In the genomic region with DNA sequence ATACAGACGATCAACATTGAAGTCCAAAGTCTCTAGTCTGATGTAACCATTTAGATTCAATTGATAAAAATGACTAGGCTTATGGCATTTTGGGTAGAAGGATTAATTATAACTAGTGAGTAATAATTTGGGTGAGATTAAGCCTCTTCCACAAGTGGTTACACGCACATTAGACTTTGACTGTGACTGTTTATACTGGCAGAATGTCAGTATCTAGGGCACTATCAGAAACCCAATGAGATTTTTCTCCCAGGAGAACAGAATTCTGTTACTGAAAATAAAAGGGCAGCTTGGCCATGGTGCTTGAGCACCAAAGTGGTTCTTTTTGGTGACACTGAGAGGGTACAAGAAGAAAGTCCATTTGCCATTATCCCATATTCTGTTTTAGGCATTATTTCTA, we compare ENCODE assay signal across 15 cellular contexts. TPM values are rescaled to one million over a fixed set of nuclear protein-coding genes. Genes with fewer than 3 reads are reported as not detected.
DNase-seq lines count a peak whose midpoint lies in the region; FAIRE-seq and TF ChIP-seq lines count a peak whose summit lies in the region.
"Had no signal": no experiment of that assay in that cellular context is flagged by ENCODE, and none has a peak within 500 bp of the region (broad histone marks: within the 10 kb centered on the region; RNA-seq: fewer than 3 reads in every experiment).

No MANE protein-coding gene starts in this region.

- CTCF ChIA-PET in A673 (lab: Charles Lee) = no interaction called here

- WGBS in small intestine, 3 donors = 5 to 52% (median 15%) methylated on average over 2 of the region's 2 CpGs

- H3K9me3 ChIP-seq in small intestine (ENCODE audit: control insufficient read depth, low read depth) (no peaks in the 10 kb centered on the region), A673 (ENCODE audit: low read depth, low read length, poor library complexity, severe bottlenecking) (no peaks in the 10 kb centered on the region)
- H3K9me3 ChIP-seq: adrenal gland, stomach had no signal

- intact Hi-C loops in A673 (cut with micrococcal nuclease; ENCODE audit: unreplicated experiment) = loop anchor here (5.0 to 10.0 kb wide), 3 partner anchors 53 to 232 kb away; no protein-coding TSS in a partner anchor

- no TSS peak for BruUV-seq in A673 (replicated peaks; lab: Mats Ljungman, UMichigan)

- TF ChIP-seq CTCF in HFFc6 (IDR thresholded peaks at IDR 0.05) (no peak), A673 (conservative IDR thresholded peaks at IDR 0.05; ENCODE audit: low read depth, low read length) (no peak)

- H3K4me3 ChIP-seq in small intestine (ENCODE audit: low read depth in 1 of 2, low read length in 2 of 2) (no peak overlapping the region), A673 (ENCODE audit: low read depth, low read length, poor library complexity, severe bottlenecking) (no peak overlapping the region)
- H3K4me3 ChIP-seq: adrenal gland, skin epidermis, stomach had no signal

- peaks cover 2% of the 10 kb centered on the region; the same call in 1 of the 2 replicates for H3K27me3 Mint-ChIP-seq in HFFc6 (ENCODE audit: insufficient read depth)
- H3K27me3 Mint-ChIP-seq: effector memory CD8-positive, alpha-beta T cell had no signal

- H3K9me3 Mint-ChIP-seq in HFFc6 = no peaks in the 10 kb centered on the region
- H3K9me3 Mint-ChIP-seq: CD4-positive, CD25-positive, alpha-beta regulatory T cell; effector memory CD8-positive, alpha-beta T cell had no signal

- peak; percentile 48 for DNase-seq in HFFc6
- peak; percentile 44 for DNase-seq in astrocyte of the hippocampus (ENCODE audit: low read depth, low spot score)
- peak; percentile 24 for DNase-seq in globus pallidus (ENCODE audit: low spot score)
- peak; percentile 22 for DNase-seq in small intestine
- DNase-seq in DMS153 treated with DMSO at 0.1 percent for 48 hours (lab: John Stamatoyannopoulos, UW; ENCODE audit: unreplicated experiment) = no peak
- no peak for DNase-seq in A673 (ENCODE audit: low spot score)
- DNase-seq in activated T-cell treated with anti-CD3 and anti-CD28 coated beads, Interleukin-2, amount 50 U/mL, for 48 hours = no peak
- DNase-seq in cerebellar nuclear complex (lab: John Stamatoyannopoulos, UW) = no peak
- DNase-seq: activated CD4-positive, CD25-positive, alpha-beta regulatory T cell; adrenal gland; CD4-positive, CD25-positive, alpha-beta regulatory T cell; effector memory CD8-positive, alpha-beta T cell; NCI-H2107; stomach had no signal

- H3K36me3 ChIP-seq in small intestine (ENCODE audit: control insufficient read depth in 2 of 2, insufficient read depth in 2 of 2, low read length in 2 of 2) = no peaks in the 10 kb centered on the region
- no peaks in the 10 kb centered on the region for H3K36me3 ChIP-seq in A673 (ENCODE audit: insufficient read depth, low read length, poor library complexity, severe bottlenecking)
- H3K36me3 ChIP-seq: adrenal gland, stomach had no signal

- H3K27me3 ChIP-seq in small intestine (ENCODE audit: control insufficient read depth in 2 of 2, insufficient read depth in 2 of 2, low read length in 2 of 2) (no peaks in the 10 kb centered on the region), A673 (replicated peaks; ENCODE audit: insufficient read depth, low read depth, low read length, poor library complexity) (peaks cover 54% of the 10 kb centered on the region)

- H3K4me1 Mint-ChIP-seq in HFFc6 (ENCODE audit: low read depth) = peaks cover 53% of the 10 kb centered on the region
- H3K4me1 Mint-ChIP-seq: CD4-positive, CD25-positive, alpha-beta regulatory T cell had no signal

- peaks cover 6% of the 10 kb centered on the region; the same call in 1 of the 2 replicates for H3K36me3 Mint-ChIP-seq in HFFc6 (ENCODE audit: low read depth)
- H3K36me3 Mint-ChIP-seq: CD4-positive, CD25-positive, alpha-beta regulatory T cell had no signal

- H3K4me1 ChIP-seq in small intestine (ENCODE audit: control insufficient read depth in 2 of 2, insufficient read depth in 1 of 2, low read depth in 1 of 2, low read length in 1 of 2) (no peaks in the 10 kb centered on the region), A673 (ENCODE audit: insufficient read depth, low read length, poor library complexity, severe bottlenecking) (peaks cover 10% of the 10 kb centered on the region)
- H3K4me1 ChIP-seq: adrenal gland had no signal

- H3K4me3 Mint-ChIP-seq in HFFc6 = peak overlapping the region; percentile 50
- H3K4me3 Mint-ChIP-seq: CD4-positive, CD25-positive, alpha-beta regulatory T cell; effector memory CD8-positive, alpha-beta T cell had no signal

- POLR2A ChIA-PET in A673 (lab: Charles Lee; ENCODE audit: low non-redundant PET) = no interaction called here

- FAIRE-seq in small intestine (lab: Jason Lieb, UNC) = no peak

- peak overlapping the region; percentile 31 for H3K27ac Mint-ChIP-seq in HFFc6
- H3K27ac Mint-ChIP-seq: CD4-positive, CD25-positive, alpha-beta regulatory T cell; effector memory CD8-positive, alpha-beta T cell had no signal

- H3K27ac ChIP-seq in small intestine (ENCODE audit: low read depth in 1 of 2, low read length in 1 of 2) (no peak overlapping the region), A673 (ENCODE audit: low read depth, low read length, poor library complexity, severe bottlenecking) (no peak overlapping the region)
- H3K27ac ChIP-seq: adrenal gland had no signal

RNA-seq across cellular contexts. Expression of a gene that starts 3.3 kb away (rescaled TPM):
- total RNA-seq in HFFc6 (2021; fragmentation: NEBNext Ultra II Directional; extraction: Animal tissue kit (Norgen Biotek cat#: 25700)) = 100 to 1,000 TPM; 206 to 281 (median 254) TPM
- 10 to 100 TPM in 2 of 3 donors, 1 to 10 TPM in 1; 8.4 to 40.9 (median 10.3) TPM for polyA plus RNA-seq in small intestine
- total RNA-seq in A673 (2021) = 75.7 and 88.2 TPM in 2 replicates

Comparison
In these comparisons a context has a peak if more than half of its experiments do, and no peak if none do; other contexts are left out.
1. DNase-seq: peak in HFFc6 (single experiment), astrocyte of the hippocampus (single experiment), globus pallidus (single experiment) and small intestine (single experiment); none in DMS153 treated with DMSO at 0.1 percent for 48 hours (single experiment), A673 (single experiment), activated T-cell treated with anti-CD3 and anti-CD28 coated beads, Interleukin-2, amount 50 U/mL, for 48 hours (0 of 2) and cerebellar nuclear complex (0 of 2).